Comparison of ENCODE assay signal across 1 cellular context in genomic region chr5:139215176-139215975, GRCh38.
TF ChIP-seq lines count a peak whose summit lies in the region.

No MANE protein-coding gene starts in this region.

TF ChIP-seq in WTC11, 78 proteins besides CTCF, POLR2A, EP300 and RAD21 (continued from another document):
- TF ChIP-seq ZSCAN18 (CRISPR knock-in tag; IDR thresholded peaks at IDR 0.05): no peak
- TF ChIP-seq TCF7 (CRISPR knock-in tag; IDR thresholded peaks at IDR 0.05; ENCODE audit: low read depth): no peak
- no peak for TF ChIP-seq E2F5 (CRISPR knock-in tag; IDR thresholded peaks at IDR 0.05)
- TF ChIP-seq ZNF396 (CRISPR knock-in tag; IDR thresholded peaks at IDR 0.05; ENCODE audit: borderline replicate concordance): no peak
